8 cellular contexts compared by ENCODE assay signal in the genomic region with DNA sequence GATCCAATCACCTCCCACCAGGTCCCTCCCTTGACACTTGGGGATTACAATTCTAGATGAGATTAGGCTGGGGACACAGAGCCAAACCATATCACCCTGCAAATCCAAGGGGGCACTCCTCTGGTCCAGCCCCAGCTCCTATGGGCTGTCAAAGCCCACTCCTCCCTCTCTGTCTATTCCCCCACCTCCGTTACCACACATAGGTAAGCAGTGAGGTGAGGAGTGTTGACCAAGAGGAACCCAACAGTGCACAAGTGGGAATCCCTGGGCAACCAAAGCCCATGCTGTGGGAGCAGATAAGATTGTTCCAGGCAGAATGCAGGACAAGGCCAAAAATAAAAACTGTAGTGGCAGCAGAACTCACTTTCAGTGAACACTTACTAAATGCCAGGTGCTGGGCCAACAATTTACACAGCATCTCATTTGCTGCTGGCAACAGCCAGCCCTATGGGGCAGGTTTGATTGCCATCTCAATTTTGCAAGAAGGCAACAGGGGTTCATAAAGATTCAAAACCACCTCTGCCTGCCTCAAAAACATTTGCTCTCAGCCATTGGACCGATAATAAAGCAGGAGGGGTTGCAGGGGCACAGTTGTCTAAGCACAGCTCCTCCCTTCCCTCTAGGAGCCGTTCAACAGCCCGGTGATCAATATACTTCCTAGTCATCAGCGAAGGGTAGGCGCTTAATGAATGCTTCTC. TPM values are rescaled to one million over a fixed set of nuclear protein-coding genes. Genes with fewer than 3 reads are reported as not detected.
DNase-seq lines count a peak whose midpoint lies in the region; TF ChIP-seq lines count a peak whose summit lies in the region.

No MANE protein-coding gene starts in this region.

- H3K27ac Mint-ChIP-seq in activated CD4-positive, alpha-beta T cell treated with anti-CD3 and anti-CD28 coated beads, Interleukin-2, amount 10 ng/mL, durations not matched to agents 24 days and 14 days, result peak overlapping the region; percentile 94

- no peaks in the 10 kb centered on the region for H3K9me3 Mint-ChIP-seq in activated CD4-positive, alpha-beta T cell treated with anti-CD3 and anti-CD28 coated beads, Interleukin-2, amount 10 ng/mL, durations not matched to agents 24 days and 14 days

- no peaks in the 10 kb centered on the region for H3K27me3 Mint-ChIP-seq in activated CD4-positive, alpha-beta T cell treated with anti-CD3 and anti-CD28 coated beads, Interleukin-2, amount 10 ng/mL, durations not matched to agents 24 days and 14 days

- WGBS in spleen, 5 donors, result 13 to 20% (median 16%) methylated on average over 6 of the region's 6 CpGs

- H3K27ac ChIP-seq in RWPE1, result peak overlapping the region; percentile 69
- H3K27ac ChIP-seq in spleen, result peak overlapping the region in 2 of 8 donors; percentile 34 to 56

- H3K4me3 ChIP-seq in fibroblast of the aortic adventitia (ENCODE audit: low read depth, low read length) (peak overlapping the region; percentile 85), spleen (peak overlapping the region in 6 of 8 donors; percentile 56 to 86 (median 62))

- H3K36me3 Mint-ChIP-seq in activated CD4-positive, alpha-beta T cell treated with anti-CD3 and anti-CD28 coated beads, Interleukin-2, amount 10 ng/mL, durations not matched to agents 24 days and 14 days (ENCODE audit: low read depth), result peaks cover 18% of the 10 kb centered on the region

- peak overlapping the region; percentile 95 for H3K4me3 Mint-ChIP-seq in activated CD4-positive, alpha-beta T cell treated with anti-CD3 and anti-CD28 coated beads, Interleukin-2, amount 10 ng/mL, durations not matched to agents 24 days and 14 days

- TF ChIP-seq CTCF in RWPE1 (conservative IDR thresholded peaks at IDR 0.05; ENCODE audit: low read depth) (no peak), fibroblast of the aortic adventitia (IDR thresholded peaks at IDR 0.05; ENCODE audit: insufficient read depth, low read length) (no peak), spleen (IDR thresholded peaks at IDR 0.05 in 8 of 11, conservative IDR thresholded peaks at IDR 0.05 in 3 of 11) (no peak), GM20000 (IDR thresholded peaks at IDR 0.05; ENCODE audit: extremely low read depth, missing control alignments) (no peak)

- intact Hi-C loops in activated CD4-positive, alpha-beta T cell treated with anti-CD3 and anti-CD28 coated beads, Interleukin-2, amount 10 ng/mL, durations not matched to agents 24 days and 14 days (cut with micrococcal nuclease), result loop anchor here (1.0 kb wide), 1 partner anchor 8 kb away; no protein-coding TSS in a partner anchor
- intact Hi-C loops in spleen (cut with DNase I; ENCODE audit: low total_unique reads), result no loop called here

- POLR2A ChIA-PET in RWPE1 (lab: Yijun Ruan, JAX; ENCODE audit: low non-redundant PET), result no interaction called here

- TF ChIP-seq POLR2A in spleen (IDR thresholded peaks at IDR 0.05), result no peak

- H3K27me3 ChIP-seq in spleen (replicated peaks in 1 of 7), result no peaks in the 10 kb centered on the region

- CTCF ChIA-PET in RWPE1 (lab: Yijun Ruan, JAX), result no interaction called here

- DNase-seq in activated CD4-positive, alpha-beta T cell treated with anti-CD3 and anti-CD28 coated beads, Interleukin-2, amount 10 ng/mL, durations not matched to agents 24 days and 14 days, result no peak
- no peak for DNase-seq in activated CD4-positive, alpha-beta T cell treated with anti-CD3 and anti-CD28 coated beads for 4 hours
- DNase-seq in RWPE1 (ENCODE audit: low spot score) (no peak), fibroblast of the aortic adventitia (ENCODE audit: low read depth) (no peak), spleen (no peak), NCI-H1048 (lab: John Stamatoyannopoulos, UW) (no peak), DMS114 treated with DMSO at 0.1 percent for 48 hours (lab: John Stamatoyannopoulos, UW; ENCODE audit: unreplicated experiment) (no peak), GM20000 (ENCODE audit: low spot score) (no peak)

- H3K36me3 ChIP-seq in spleen, result peaks cover 0 to 26% (median 0%) of the 10 kb centered on the region in 6 donors

- peaks cover 4 to 42% (median 33%) of the 10 kb centered on the region in 6 donors for H3K4me1 ChIP-seq in spleen

- peaks cover 34% of the 10 kb centered on the region for H3K4me1 Mint-ChIP-seq in activated CD4-positive, alpha-beta T cell treated with anti-CD3 and anti-CD28 coated beads, Interleukin-2, amount 10 ng/mL, durations not matched to agents 24 days and 14 days

- no peaks in the 10 kb centered on the region for H3K9me3 ChIP-seq in spleen

RNA-seq across cellular contexts. Expression of a gene that starts 8.9 kb away (rescaled TPM):
- total RNA-seq in activated CD4-positive, alpha-beta T cell treated with anti-CD3 and anti-CD28 coated beads, Interleukin-2, amount 10 ng/mL, durations not matched to agents 24 days and 14 days, result 94.3 and 103 TPM in 2 replicates
- total RNA-seq in fibroblast of the aortic adventitia (ENCODE audit: low replicate concordance) (10.6 and 18.3 TPM in 2 replicates), spleen (10 to 100 TPM; 27.9 to 51.9 (median 36.0) TPM)
- polyA plus RNA-seq in spleen, result 10 to 100 TPM; 16.6 to 43.9 (median 32.9) TPM

RNA-seq across cellular contexts. Expression of a gene that starts 14.8 kb away (rescaled TPM):
- total RNA-seq in activated CD4-positive, alpha-beta T cell treated with anti-CD3 and anti-CD28 coated beads, Interleukin-2, amount 10 ng/mL, durations not matched to agents 24 days and 14 days, result 53.1 and 55.9 TPM in 2 replicates
- 10.0 and 30.5 TPM in 2 replicates for total RNA-seq in fibroblast of the aortic adventitia (ENCODE audit: low replicate concordance)
- total RNA-seq in spleen, result 10 to 100 TPM; 43.2 to 71.5 (median 54.9) TPM
- polyA plus RNA-seq in spleen, result 10 to 100 TPM; 23.7 to 51.8 (median 39.1) TPM

RNA-seq across cellular contexts. Expression of a gene that starts 18.4 kb away (rescaled TPM):
- 0.40 and 0.51 TPM in 2 replicates for total RNA-seq in activated CD4-positive, alpha-beta T cell treated with anti-CD3 and anti-CD28 coated beads, Interleukin-2, amount 10 ng/mL, durations not matched to agents 24 days and 14 days
- total RNA-seq in fibroblast of the aortic adventitia (ENCODE audit: low replicate concordance), result 0.18 and 0.25 TPM in 2 replicates
- total RNA-seq in spleen, result under 1 TPM; 0.24 to 0.66 (median 0.51) TPM
- under 1 TPM; 0.45 to 0.63 (median 0.47) TPM for polyA plus RNA-seq in spleen

RNA-seq across cellular contexts. Expression of a gene that starts 21.1 kb away (rescaled TPM):
- total RNA-seq in activated CD4-positive, alpha-beta T cell treated with anti-CD3 and anti-CD28 coated beads, Interleukin-2, amount 10 ng/mL, durations not matched to agents 24 days and 14 days, result 54.2 and 56.1 TPM in 2 replicates
- total RNA-seq in fibroblast of the aortic adventitia (ENCODE audit: low replicate concordance), result 14.6 and 25.2 TPM in 2 replicates
- 10 to 100 TPM; 19.0 to 35.0 (median 23.8) TPM for total RNA-seq in spleen
- 10 to 100 TPM; 41.0 to 54.3 (median 44.6) TPM for polyA plus RNA-seq in spleen
